ENCODE assay signal across 1 cellular context in genomic region chr6:72819609-72820008, GRCh38.
TF ChIP-seq lines count a peak whose summit lies in the region.

No MANE protein-coding gene starts in this region.

TF ChIP-seq in K562, 482 proteins besides CTCF, POLR2A, EP300 and RAD21 (continued from another document):
- TF ChIP-seq TEAD2 (tag; IDR thresholded peaks at IDR 0.05) (no peak), MED1 (CRISPR knock-in tag; IDR thresholded peaks at IDR 0.05; ENCODE audit: borderline replicate concordance) (no peak), LEF1 (IDR thresholded peaks at IDR 0.05) (no peak), AFF4 (CRISPR knock-in tag; IDR thresholded peaks at IDR 0.05) (no peak)
